8 cellular contexts compared by ENCODE assay signal in the genomic region with DNA sequence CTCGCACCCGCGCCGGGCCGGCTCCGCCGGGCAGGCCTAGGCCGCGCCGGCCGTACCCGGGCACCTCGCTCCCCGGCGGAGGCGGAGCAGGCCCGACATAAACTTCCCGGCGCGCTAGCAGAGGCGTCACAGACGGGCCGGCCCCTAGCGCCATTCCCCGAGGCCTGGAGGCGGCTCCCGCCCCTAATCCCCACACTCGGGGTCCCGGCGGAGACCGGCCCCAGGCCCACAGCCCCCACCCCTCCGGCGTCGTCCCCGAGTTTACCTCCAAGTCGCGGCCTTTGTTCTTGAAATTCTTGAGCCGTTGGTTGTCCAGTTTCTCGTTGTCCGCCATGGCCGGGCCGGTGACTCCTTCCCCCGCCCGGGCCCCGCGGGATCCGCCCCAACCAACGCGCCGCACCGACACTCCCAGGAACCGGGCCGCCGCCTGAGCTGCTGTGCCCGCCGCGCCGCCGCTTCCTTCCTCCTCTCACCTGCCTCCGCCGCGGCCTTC. TPM values are rescaled to one million over a fixed set of nuclear protein-coding genes. Genes with fewer than 3 reads are reported as not detected.
DNase-seq lines count a peak whose midpoint lies in the region; ATAC-seq and TF ChIP-seq lines count a peak whose summit lies in the region.

No MANE protein-coding gene starts in this region.

- peak overlapping the region; percentile 93 for H3K27ac Mint-ChIP-seq in central memory CD8-positive, alpha-beta T cell (ENCODE audit: low read depth)

- no peak for TF ChIP-seq CTCF in GM12865 (IDR thresholded peaks at IDR 0.05; ENCODE audit: insufficient read depth, low read depth, low read length, missing control alignments)

- peak overlapping the region; percentile 88 for H3K4me3 ChIP-seq in GM12865 (ENCODE audit: low read depth, low read length)

- peak; percentile 48 for ATAC-seq in GM21717 (IDR thresholded peaks at IDR 0.05; ENCODE audit: unreplicated experiment)
- ATAC-seq in central memory CD8-positive, alpha-beta T cell (replicated peaks; ENCODE audit: extremely low read depth, poor library complexity, severe bottlenecking): peak; percentile 38
- ATAC-seq in left colon: peak; percentile 76

- intact Hi-C loops in left colon (cut with DNase I, micrococcal nuclease): no loop called here

- no peaks in the 10 kb centered on the region for H3K9me3 Mint-ChIP-seq in central memory CD8-positive, alpha-beta T cell

- DNase-seq in GM12865 (ENCODE audit: low read depth): peak; percentile 71
- peak; percentile 29 for DNase-seq in HuH-7.5 (ENCODE audit: low spot score)
- peak; percentile 50 for DNase-seq in T-helper 9 cell
- DNase-seq in central memory CD8-positive, alpha-beta T cell (ENCODE audit: low spot score in 2 of 2): no peak
- peak; percentile 68 to 81 for DNase-seq in left colon
- peak; percentile 42 to 50 for DNase-seq in stimulated activated CD4-positive, alpha-beta T cell treated with anti-CD3 and anti-CD28 coated beads, Interleukin-4, amount 100 ng/mL, for 48 hours (ENCODE audit: low read depth in 2 of 2)
- DNase-seq in NCI-H187 treated with DMSO at 0.1 percent for 48 hours (lab: John Stamatoyannopoulos, UW): no peak

- H3K36me3 Mint-ChIP-seq in central memory CD8-positive, alpha-beta T cell (ENCODE audit: insufficient read depth): peaks cover 13% of the 10 kb centered on the region

- H3K4me1 Mint-ChIP-seq in central memory CD8-positive, alpha-beta T cell: peaks cover 58% of the 10 kb centered on the region

- peak overlapping the region; percentile 98 for H3K4me3 Mint-ChIP-seq in central memory CD8-positive, alpha-beta T cell

- no peaks in the 10 kb centered on the region for H3K27me3 Mint-ChIP-seq in central memory CD8-positive, alpha-beta T cell

RNA-seq across cellular contexts. Expression of gene KPNA4, which starts 0.4 kb away (rescaled TPM):
- total RNA-seq in left colon: 10 to 100 TPM; 49.3 to 60.1 TPM

Comparison
In these comparisons a context has a peak if more than half of its experiments do, and no peak if none do; other contexts are left out.
1. DNase-seq: peak in GM12865 (single experiment), HuH-7.5 (single experiment), T-helper 9 cell (single experiment), left colon (2 of 2) and stimulated activated CD4-positive, alpha-beta T cell treated with anti-CD3 and anti-CD28 coated beads, Interleukin-4, amount 100 ng/mL, for 48 hours (2 of 2); none in central memory CD8-positive, alpha-beta T cell (0 of 2) and NCI-H187 treated with DMSO at 0.1 percent for 48 hours (single experiment).
2. Peak in every context shown above with its lines, with median percentiles within 50 percentile points of each other: ATAC-seq.